In genomic region chr22:45915841-45916240, GRCh38 we compare ENCODE assay signal across 33 cellular contexts.
"Had no signal": no experiment of that assay in that cellular context is flagged by ENCODE, and none has a peak within 500 bp of the region (broad histone marks: within the 10 kb centered on the region; RNA-seq: fewer than 3 reads in every experiment).

No MANE protein-coding gene starts in this region.

- H3K4me3 ChIP-seq: adrenal gland, body of pancreas, breast epithelium had no signal

- H3K27ac ChIP-seq: adrenal gland, body of pancreas, brain microvascular endothelial cell, breast epithelium had no signal

- H3K27me3 ChIP-seq: adrenal gland, body of pancreas, brain microvascular endothelial cell, breast epithelium had no signal

- H3K36me3 ChIP-seq: adrenal gland, brain microvascular endothelial cell, breast epithelium had no signal

- FAIRE-seq: astrocyte, TTC549 had no signal

- H3K4me1 ChIP-seq: adrenal gland had no signal

- H3K9me3 ChIP-seq: adrenal gland, body of pancreas, breast epithelium had no signal

- ATAC-seq: activated CD8-positive, alpha-beta T cell treated with anti-CD3 and anti-CD28 coated beads for 36 hours; activated naive CD4-positive, alpha-beta T cell treated with anti-CD3 and anti-CD28 coated beads, Interleukin-2, amount 50 U/mL, for 72 hours; activated T-cell treated with anti-CD3 and anti-CD28 coated beads, Interleukin-2, amount 50 U/mL, for 4 hours; activated T-cell treated with anti-CD3 and anti-CD28 coated beads, Interleukin-2, amount 50 U/mL, for 72 hours; activated T-helper 17 cell treated with anti-CD3 and anti-CD28 coated beads, Interleukin-2, amount 50 U/mL, for 72 hours; body of pancreas had no signal

- DNase-seq: activated B cell treated with CpG ODN at 0.5 μM for 24 hours; activated CD4-positive, alpha-beta memory T cell treated with anti-CD3 and anti-CD28 coated beads for 36 hours; activated CD4-positive, alpha-beta T cell treated with anti-CD3 and anti-CD28 coated beads for 4 hours; activated CD4-positive, alpha-beta T cell treated with anti-CD3 and anti-CD28 coated beads, Interleukin-2, amount 10 ng/mL, durations not matched to agents 24 days and 14 days; activated CD4-positive, alpha-beta T cell treated with anti-CD3 and anti-CD28 coated beads, Interleukin-2, amount 50 U/mL, for 1 hour; activated CD4-positive, alpha-beta T cell treated with anti-CD3 and anti-CD28 coated beads, Interleukin-2, amount 50 U/mL, for 4 hours; activated CD4-positive, CD25-positive, alpha-beta regulatory T cell treated with anti-CD3 and anti-CD28 coated beads, Interleukin-2, amount 50 U/mL, for 72 hours; activated CD8-positive, alpha-beta memory T cell treated with anti-CD3 and anti-CD28 coated beads, Interleukin-2, amount 50 U/mL, for 4 hours; activated CD8-positive, alpha-beta T cell treated with anti-CD3 and anti-CD28 coated beads for 36 hours; activated effector memory CD4-positive, alpha-beta T cell treated with anti-CD3 and anti-CD28 coated beads, Interleukin-2, amount 50 U/mL, for 16 hours; activated gamma-delta T cell treated with Interleukin-2 at 50 U/mL for 16 hours; activated naive CD4-positive, alpha-beta T cell; activated naive CD4-positive, alpha-beta T cell treated with anti-CD3 and anti-CD28 coated beads for 36 hours; activated naive CD4-positive, alpha-beta T cell treated with anti-CD3 and anti-CD28 coated beads, Interleukin-2, amount 50 U/mL, for 16 hours; activated naive CD8-positive, alpha-beta T cell treated with anti-CD3 and anti-CD28 coated beads for 36 hours; activated T-cell treated with anti-CD3 and anti-CD28 coated beads for 4 hours; activated T-cell treated with anti-CD3 and anti-CD28 coated beads, Interleukin-2, amount 50 U/mL, for 1 hour; activated T-cell treated with anti-CD3 and anti-CD28 coated beads, Interleukin-2, amount 50 U/mL, for 4 hours; activated T-cell treated with anti-CD3 and anti-CD28 coated beads, Interleukin-2, amount 50 U/mL, for 72 hours; adrenal gland; amniotic stem cell; aorta; body of pancreas; brain microvascular endothelial cell; central memory CD4-positive, alpha-beta T cell; T-helper 1 cell; T-helper 2 cell; T-helper 9 cell had no signal
